2 cellular contexts compared by ENCODE assay signal in genomic region chr12:31440134-31440533, GRCh38.
TF ChIP-seq lines count a peak whose summit lies in the region.

No MANE protein-coding gene starts in this region.

TF ChIP-seq in A549, 52 proteins besides CTCF, POLR2A, EP300 and RAD21 (continued from another document):
- no peak for TF ChIP-seq MAX (IDR thresholded peaks at IDR 0.05)
- no peak for TF ChIP-seq FOSL2 (IDR thresholded peaks at IDR 0.05)
- TF ChIP-seq FOSL2 (CRISPR knock-in tag; IDR thresholded peaks at IDR 0.05): no peak
- TF ChIP-seq HES2 (IDR thresholded peaks at IDR 0.05): no peak
- TF ChIP-seq MYC (IDR thresholded peaks at IDR 0.05; ENCODE audit: borderline replicate concordance, low read length): no peak
- no peak for TF ChIP-seq HOXA7 (CRISPR knock-in tag; IDR thresholded peaks at IDR 0.05)
- TF ChIP-seq BCL3 (IDR thresholded peaks at IDR 0.05): no peak
- no peak for TF ChIP-seq POLR2AphosphoS2 (conservative IDR thresholded peaks at IDR 0.05; ENCODE audit: low read length)
- TF ChIP-seq HOXB13 (CRISPR knock-in tag; IDR thresholded peaks at IDR 0.05; ENCODE audit: low read depth): no peak
- TF ChIP-seq CHD2 (IDR thresholded peaks at IDR 0.05; ENCODE audit: low read length, partially characterized antibody): no peak
- no peak for TF ChIP-seq HDAC2 (IDR thresholded peaks at IDR 0.05)
- no peak for TF ChIP-seq RCOR1 (IDR thresholded peaks at IDR 0.05; ENCODE audit: low read depth, low read length)
- no peak for TF ChIP-seq PHF8 (IDR thresholded peaks at IDR 0.05; ENCODE audit: borderline replicate concordance, low read depth)
- TF ChIP-seq FOXS1 (CRISPR knock-in tag; IDR thresholded peaks at IDR 0.05): no peak
- TF ChIP-seq NFE2L2 (conservative IDR thresholded peaks at IDR 0.05; ENCODE audit: low read length): no peak
TF ChIP-seq in A549: peak in this region for 0.

TF ChIP-seq in GM23338, 12 proteins besides CTCF, POLR2A, EP300 and RAD21 (continued from another document):
- no peak for TF ChIP-seq ZNF462 (CRISPR knock-in tag; IDR thresholded peaks at IDR 0.05)
- no peak for TF ChIP-seq POLR2AphosphoS5 (IDR thresholded peaks at IDR 0.05; ENCODE audit: low read depth)
- TF ChIP-seq STAT1 (IDR thresholded peaks at IDR 0.05; ENCODE audit: unreplicated experiment): no peak
- no peak for TF ChIP-seq EZH2phosphoT487 (IDR thresholded peaks at IDR 0.05; ENCODE audit: unreplicated experiment)
- no peak for TF ChIP-seq JUNB (IDR thresholded peaks at IDR 0.05; ENCODE audit: unreplicated experiment)
- no peak for TF ChIP-seq NANOG (IDR thresholded peaks at IDR 0.05; ENCODE audit: borderline replicate concordance)
- TF ChIP-seq REST (IDR thresholded peaks at IDR 0.05; ENCODE audit: unreplicated experiment): no peak
- TF ChIP-seq EZH2 (IDR thresholded peaks at IDR 0.05; ENCODE audit: low read depth, unreplicated experiment): no peak
- TF ChIP-seq ZNF114 (CRISPR knock-in tag; IDR thresholded peaks at IDR 0.05): no peak
TF ChIP-seq in GM23338: peak in this region for 0.
